Comparison of ENCODE assay signal across 8 cellular contexts in the genomic region with DNA sequence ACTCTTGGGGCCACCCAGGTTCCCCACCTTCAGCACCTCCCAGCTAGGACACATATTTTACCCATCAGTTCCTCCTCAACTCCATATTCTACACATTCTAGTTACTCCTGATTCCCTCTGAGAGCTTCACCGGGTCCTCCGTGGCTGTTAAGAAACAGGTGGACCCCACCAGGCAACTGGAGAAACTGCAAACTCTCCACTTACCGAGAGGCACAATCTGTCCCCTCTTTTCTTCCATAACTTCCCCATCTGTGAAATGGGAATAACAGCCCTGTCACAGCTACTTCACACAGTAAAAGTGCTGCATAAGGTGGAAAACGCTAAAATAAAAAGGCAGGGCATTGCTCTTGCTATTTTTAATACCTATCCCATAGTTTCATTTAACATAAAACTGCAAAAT. TPM values are rescaled to one million over a fixed set of nuclear protein-coding genes. Genes with fewer than 3 reads are reported as not detected.
A peak's percentile ranks its signal among the peaks of the same experiment; 100 is the strongest.
DNase-seq lines count a peak whose midpoint lies in the region; ATAC-seq and TF ChIP-seq lines count a peak whose summit lies in the region.
"Had no signal": no experiment of that assay in that cellular context is flagged by ENCODE, and none has a peak within 500 bp of the region (broad histone marks: within the 10 kb centered on the region; RNA-seq: fewer than 3 reads in every experiment).

No MANE protein-coding gene starts in this region.

- H4K20me1 ChIP-seq in MM.1S (ENCODE audit: insufficient read depth, low read length): no peaks in the 10 kb centered on the region

- H3K27ac ChIP-seq in MM.1S (ENCODE audit: low read length) (no peak overlapping the region), ectodermal cell (ENCODE audit: insufficient read depth, low read depth, low read length, poor library complexity, severe bottlenecking) (no peak overlapping the region), thyroid gland (peak overlapping the region in 2 of 3 donors; percentile 6 to 68)
- H3K27ac ChIP-seq: SJSA1 had no signal

- no peaks in the 10 kb centered on the region for H3F3A ChIP-seq in MM.1S (ENCODE audit: insufficient read depth, low read length)

- no peak overlapping the region for H3K9ac ChIP-seq in MM.1S (ENCODE audit: low read length)

- H3K36me3 ChIP-seq in MM.1S (replicated peaks; ENCODE audit: insufficient read depth, low read length) (no peaks in the 10 kb centered on the region), ectodermal cell (ENCODE audit: control insufficient read depth, insufficient read depth, low read length) (no peaks in the 10 kb centered on the region), thyroid gland (no peaks in the 10 kb centered on the region)
- H3K36me3 ChIP-seq: SJSA1 had no signal

- H3K27me3 Mint-ChIP-seq in memory B cell (peaks cover 6% of the 10 kb centered on the region), T-cell (peaks cover 15 to 29% of the 10 kb centered on the region in 2 donors)

- peak overlapping the region; percentile 58; the same call in 1 of the 2 replicates for H3K4me3 ChIP-seq in MM.1S (ENCODE audit: low read length)
- peak overlapping the region; percentile 59 for H3K4me3 ChIP-seq in ectodermal cell (ENCODE audit: insufficient read depth, low read depth, low read length)
- H3K4me3 ChIP-seq in thyroid gland (replicated peaks in 1 of 3): peak overlapping the region in 2 of 3 donors; percentile 24 to 32

- H3K27ac Mint-ChIP-seq in memory B cell (no peak overlapping the region), T-cell (peak overlapping the region in 1 of 2 donors; percentile 36)

- H3K9me3 ChIP-seq in MM.1S (replicated peaks; ENCODE audit: insufficient read depth, low read length) (no peaks in the 10 kb centered on the region), ectodermal cell (ENCODE audit: control insufficient read depth, low read length) (no peaks in the 10 kb centered on the region), thyroid gland (no peaks in the 10 kb centered on the region)
- H3K9me3 ChIP-seq: SJSA1 had no signal

- no peak for ATAC-seq in memory B cell (ENCODE audit: low read depth)
- ATAC-seq in T-cell (replicated peaks in 1 of 4): no peak

- POLR2A ChIA-PET in T-cell (lab: Charles Lee): interaction anchor here in 1 of 2 donors (0.6 kb wide), 1 partner anchor 29 kb away, joined by 3 read pairs; no protein-coding TSS in a partner anchor

- H3K4me3 Mint-ChIP-seq in memory B cell: peak overlapping the region; percentile 21
- no peak overlapping the region for H3K4me3 Mint-ChIP-seq in T-cell

- H3K27me3 ChIP-seq in MM.1S (replicated peaks; ENCODE audit: insufficient read depth, low read length): no peaks in the 10 kb centered on the region
- no peaks in the 10 kb centered on the region for H3K27me3 ChIP-seq in ectodermal cell (ENCODE audit: control insufficient read depth, insufficient read depth, low read length, poor library complexity, severe bottlenecking)
- H3K27me3 ChIP-seq in thyroid gland: no peaks in the 10 kb centered on the region

- intact Hi-C loops in thyroid gland (cut with DNase I): no loop called here

- no peak overlapping the region for H2AFZ ChIP-seq in MM.1S (ENCODE audit: low read length)

- WGBS in ectodermal cell, 2 experiments: 11 to 18% methylated on average over 4 of the region's 4 CpGs
- WGBS in thyroid gland, 2 donors: 11 to 19% methylated on average over 4 of the region's 4 CpGs

- no peaks in the 10 kb centered on the region for H3K79me2 ChIP-seq in MM.1S (ENCODE audit: low read length)

- no peak for TF ChIP-seq POLR2A in thyroid gland (IDR thresholded peaks at IDR 0.05)

- H3K36me3 Mint-ChIP-seq in memory B cell: no peaks in the 10 kb centered on the region
- no peaks in the 10 kb centered on the region for H3K36me3 Mint-ChIP-seq in T-cell

- H3K9me2 ChIP-seq in MM.1S (replicated peaks; ENCODE audit: insufficient read depth, low read length): no peaks in the 10 kb centered on the region

- no peaks in the 10 kb centered on the region for H3K4me1 ChIP-seq in MM.1S (ENCODE audit: low read length)
- H3K4me1 ChIP-seq in ectodermal cell (ENCODE audit: control insufficient read depth, insufficient read depth, low read length): no peaks in the 10 kb centered on the region
- peaks cover 14 to 26% of the 10 kb centered on the region in 2 donors for H3K4me1 ChIP-seq in thyroid gland

- DNase-seq in MM.1S: no peak
- no peak for DNase-seq in memory B cell (ENCODE audit: low spot score in 2 of 2)
- DNase-seq in thyroid gland: no peak
- DNase-seq in T-cell: no peak
- DNase-seq in activated gamma-delta T cell treated with Interleukin-2 at 50 U/mL for 16 hours: no peak
- no peak for DNase-seq in NCI-H748 (lab: John Stamatoyannopoulos, UW; ENCODE audit: unreplicated experiment)

- H3K9me3 Mint-ChIP-seq in memory B cell (no peaks in the 10 kb centered on the region), T-cell (no peaks in the 10 kb centered on the region)

- H3K4me2 ChIP-seq in MM.1S (ENCODE audit: low read depth, low read length): no peak overlapping the region; the same call in 1 of the 2 replicates

- H3K4me1 Mint-ChIP-seq in memory B cell (peaks cover 5% of the 10 kb centered on the region), T-cell (peaks cover 0 to 26% (median 21%) of the 10 kb centered on the region in 3 donors)

- CTCF ChIA-PET in T-cell (lab: Charles Lee): interaction anchor here (0.5 to 7.3 kb wide), 6 partner anchors 9 to 113 kb away, joined by 3 to 74 read pairs (median 5); no protein-coding TSS in a partner anchor

- no peak for TF ChIP-seq CTCF in MM.1S (IDR thresholded peaks at IDR 0.05; ENCODE audit: low read length)
- no peak for TF ChIP-seq CTCF in thyroid gland (IDR thresholded peaks at IDR 0.05)

RNA-seq across cellular contexts. Expression of a gene that starts 1.5 kb away (rescaled TPM):
- 105 TPM for polyA plus RNA-seq in ectodermal cell (2013, experiment 1 of 4)
- 135 TPM for polyA plus RNA-seq in ectodermal cell (2013, experiment 2 of 4)
- 61.8 TPM for polyA plus RNA-seq in ectodermal cell (2013, experiment 3 of 4)
- polyA plus RNA-seq in ectodermal cell (2013, experiment 4 of 4): 80.4 TPM
- 10 to 100 TPM; 44.2 to 79.4 (median 53.1) TPM for total RNA-seq in thyroid gland
- 1 to 10 TPM in 4 of 5 donors, under 1 TPM in 1; 0.33 to 8.1 (median 5.9) TPM for total RNA-seq in T-cell

RNA-seq across cellular contexts. Expression of a gene that starts 55.8 kb away (rescaled TPM):
- not detected for polyA plus RNA-seq in ectodermal cell (2013, experiment 1 of 4)
- polyA plus RNA-seq in ectodermal cell (2013, experiment 2 of 4): 0.28 TPM
- polyA plus RNA-seq in ectodermal cell (2013, experiment 3 of 4): not detected
- not detected for polyA plus RNA-seq in ectodermal cell (2013, experiment 4 of 4)
- total RNA-seq in thyroid gland (under 1 TPM in 1 of 4 donors, not detected in 3; 0.40 TPM), T-cell (1 to 10 TPM in 1 of 5 donors, not detected in 4; 1.1 TPM)
- total RNA-seq: SJSA1 had no signal

Comparison
In these comparisons a context has a peak if more than half of its experiments do, and no peak if none do; other contexts are left out.
1. H3K27ac ChIP-seq: peak in thyroid gland (2 of 3); none in MM.1S (single experiment) and ectodermal cell (single experiment).
2. RNA of a gene that starts 1.5 kb away (total RNA-seq): 44.2 to 79.4 TPM in thyroid gland; 0.33 to 8.1 TPM in T-cell; every median in the first group is over 4 times any median in the second.
3. Peak in every context shown above with its lines, with median percentiles within 50 percentile points of each other: H3K4me3 ChIP-seq.